ENCODE assay signal across 25 cellular contexts in genomic region chr1:51953079-51953478, GRCh38. TPM values are rescaled to one million over a fixed set of nuclear protein-coding genes. Genes with fewer than 3 reads are reported as not detected.
A peak's percentile ranks its signal among the peaks of the same experiment; 100 is the strongest.
DNase-seq lines count a peak whose midpoint lies in the region; ATAC-seq and TF ChIP-seq lines count a peak whose summit lies in the region.
"Had no signal": no experiment of that assay in that cellular context is flagged by ENCODE, and none has a peak within 500 bp of the region (broad histone marks: within the 10 kb centered on the region; RNA-seq: fewer than 3 reads in every experiment).

No MANE protein-coding gene starts in this region.

- no peak overlapping the region for H3K27ac Mint-ChIP-seq in MCF 10A (ENCODE audit: low read depth, unreplicated experiment)
- H3K27ac Mint-ChIP-seq in stimulated activated naive CD8-positive, alpha-beta T cell treated with anti-CD3 and anti-CD28 coated beads, Interleukin-15, Interleukin-2, amounts not matched to agents 100 ng/mL and 50 ng/mL, for 24 hours, result peak overlapping the region; percentile 28
- H3K27ac Mint-ChIP-seq: activated CD4-positive, alpha-beta memory T cell treated with anti-CD3 and anti-CD28 coated beads for 36 hours; activated naive CD4-positive, alpha-beta T cell treated with anti-CD3 and anti-CD28 coated beads, Interleukin-2, amount 10 ng/mL, durations not matched to agents 7 days and 5 days; CD4-positive, alpha-beta T cell; nephron progenitor cell; T-helper 17 cell had no signal

- peaks cover 10% of the 10 kb centered on the region for H3K4me1 ChIP-seq in mammary epithelial cell (ENCODE audit: insufficient read depth, low read length)
- H3K4me1 ChIP-seq in prostate gland (replicated peaks), result peaks cover 14% of the 10 kb centered on the region
- H3K4me1 ChIP-seq: ascending aorta, vagina had no signal

- H3K9me3 Mint-ChIP-seq in MCF 10A (ENCODE audit: unreplicated experiment), result no peaks in the 10 kb centered on the region
- H3K9me3 Mint-ChIP-seq in stimulated activated naive CD8-positive, alpha-beta T cell treated with anti-CD3 and anti-CD28 coated beads, Interleukin-15, Interleukin-2, amounts not matched to agents 100 ng/mL and 50 ng/mL, for 24 hours, result no peaks in the 10 kb centered on the region
- H3K9me3 Mint-ChIP-seq: activated naive CD4-positive, alpha-beta T cell treated with anti-CD3 and anti-CD28 coated beads, Interleukin-2, amount 10 ng/mL, durations not matched to agents 7 days and 5 days; central memory CD8-positive, alpha-beta T cell had no signal

- H3K9me3 ChIP-seq in mammary epithelial cell (replicated peaks; ENCODE audit: insufficient read depth, low read length), result no peaks in the 10 kb centered on the region
- no peaks in the 10 kb centered on the region for H3K9me3 ChIP-seq in prostate gland
- H3K9me3 ChIP-seq: ascending aorta, vagina had no signal

- H3K27me3 Mint-ChIP-seq in MCF 10A (ENCODE audit: insufficient read depth, unreplicated experiment), result no peaks in the 10 kb centered on the region
- peaks cover 8% of the 10 kb centered on the region for H3K27me3 Mint-ChIP-seq in stimulated activated naive CD8-positive, alpha-beta T cell treated with anti-CD3 and anti-CD28 coated beads, Interleukin-15, Interleukin-2, amounts not matched to agents 100 ng/mL and 50 ng/mL, for 24 hours
- H3K27me3 Mint-ChIP-seq: activated CD4-positive, alpha-beta memory T cell treated with anti-CD3 and anti-CD28 coated beads for 36 hours; central memory CD8-positive, alpha-beta T cell had no signal

- 88% methylated on average over 1 of the region's 1 CpG for WGBS in mammary epithelial cell (ENCODE audit: low coverage, missing lambda C conversion rate)
- 95% methylated on average over 1 of the region's 1 CpG for WGBS in prostate gland

- ATAC-seq in GM21825 (IDR thresholded peaks at IDR 0.05; ENCODE audit: unreplicated experiment), result no peak
- ATAC-seq: left cardiac atrium, PC-3, T-helper 17 cell had no signal

- intact Hi-C loops in MCF 10A (cut with micrococcal nuclease) (no loop called here), mammary epithelial cell (cut with micrococcal nuclease) (no loop called here), prostate gland (cut with DNase I) (no loop called here)

- in situ Hi-C loops in mammary epithelial cell (cut with MboI; ENCODE audit: low sequenced_read_pairs in 2 of 2), result no loop called here

- H2AFZ ChIP-seq in mammary epithelial cell (ENCODE audit: low read depth, low read length), result no peak overlapping the region

- no peaks in the 10 kb centered on the region for H3K36me3 ChIP-seq in mammary epithelial cell (ENCODE audit: insufficient read depth, low read length)
- no peaks in the 10 kb centered on the region for H3K36me3 ChIP-seq in prostate gland
- H3K36me3 ChIP-seq: ascending aorta, vagina had no signal

- CTCF ChIA-PET in MCF 10A (lab: Yijun Ruan, JAX), result no interaction called here
- CTCF ChIA-PET in mammary epithelial cell (lab: Charles Lee; ENCODE audit: low non-redundant PET), result no interaction called here

- no peaks in the 10 kb centered on the region for H4K20me1 ChIP-seq in mammary epithelial cell (ENCODE audit: insufficient read depth, low read length)

- TF ChIP-seq POLR2A in NB4 (IDR thresholded peaks at IDR 0.05; ENCODE audit: extremely low read depth, insufficient read length) (no peak), prostate gland (IDR thresholded peaks at IDR 0.05) (no peak)

- no peak for TF ChIP-seq CTCF in MCF 10A (IDR thresholded peaks at IDR 0.05; ENCODE audit: unreplicated experiment)
- TF ChIP-seq CTCF in mammary epithelial cell (conservative IDR thresholded peaks at IDR 0.05 in 1 of 2, IDR thresholded peaks at IDR 0.05 in 1 of 2; ENCODE audit: extremely low read depth in 1 of 2, insufficient read depth in 1 of 2, low read depth in 1 of 2, low read length in 2 of 2), result no peak
- TF ChIP-seq CTCF in NB4 (IDR thresholded peaks at IDR 0.05; ENCODE audit: low read depth, low read length), result no peak
- TF ChIP-seq CTCF in prostate gland (IDR thresholded peaks at IDR 0.05), result no peak

- H3K4me3 ChIP-seq in mammary epithelial cell (replicated peaks in 1 of 3; ENCODE audit: insufficient read depth in 1 of 3, low read depth in 2 of 3, low read length in 3 of 3), result no peak overlapping the region
- no peak overlapping the region for H3K4me3 ChIP-seq in NB4 (ENCODE audit: low read depth, low read length)
- H3K4me3 ChIP-seq in prostate gland, result no peak overlapping the region
- H3K4me3 ChIP-seq: ascending aorta, vagina had no signal

- no peak overlapping the region for H3K4me2 ChIP-seq in mammary epithelial cell (ENCODE audit: insufficient read depth, low read depth, low read length)

- peak; percentile 17 for DNase-seq in MCF 10A (ENCODE audit: unreplicated experiment)
- DNase-seq in mammary epithelial cell, result no peak
- DNase-seq in NB4 (ENCODE audit: low read depth), result peak; percentile 6
- DNase-seq in NCI-H69 (lab: John Stamatoyannopoulos, UW), result peak; percentile 65
- no peak for DNase-seq in activated CD4-positive, alpha-beta T cell treated with anti-CD3 and anti-CD28 coated beads for 48 hours
- DNase-seq in prostate gland (ENCODE audit: low spot score), result no peak
- DNase-seq: activated CD4-positive, alpha-beta memory T cell treated with anti-CD3 and anti-CD28 coated beads for 36 hours; activated naive CD4-positive, alpha-beta T cell treated with anti-CD3 and anti-CD28 coated beads, Interleukin-2, amount 10 ng/mL, durations not matched to agents 7 days and 5 days; activated T-cell treated with anti-CD3 and anti-CD28 coated beads for 4 hours; CD4-positive, alpha-beta T cell; left cardiac atrium; midbrain; NCI-H748 treated with DMSO at 0.1 percent for 48 hours; nephron progenitor cell; PC-3; posterior cingulate gyrus; SIG-M5; small intestine; stimulated activated CD4-positive, alpha-beta T cell treated with anti-CD3 and anti-CD28 coated beads, Interleukin-4, amount 100 ng/mL, for 24 hours; T-helper 17 cell had no signal

- no peaks in the 10 kb centered on the region for H3K36me3 Mint-ChIP-seq in MCF 10A (ENCODE audit: insufficient read depth, unreplicated experiment)
- H3K36me3 Mint-ChIP-seq in stimulated activated naive CD8-positive, alpha-beta T cell treated with anti-CD3 and anti-CD28 coated beads, Interleukin-15, Interleukin-2, amounts not matched to agents 100 ng/mL and 50 ng/mL, for 24 hours (ENCODE audit: low read depth), result no peaks in the 10 kb centered on the region
- H3K36me3 Mint-ChIP-seq: activated CD4-positive, alpha-beta memory T cell treated with anti-CD3 and anti-CD28 coated beads for 36 hours; activated naive CD4-positive, alpha-beta T cell treated with anti-CD3 and anti-CD28 coated beads, Interleukin-2, amount 10 ng/mL, durations not matched to agents 7 days and 5 days had no signal

- H3K27ac ChIP-seq in mammary epithelial cell (ENCODE audit: insufficient read depth, low read depth, low read length), result no peak overlapping the region
- no peak overlapping the region for H3K27ac ChIP-seq in prostate gland
- H3K27ac ChIP-seq: ascending aorta, vagina had no signal

- no peak overlapping the region for H3K9ac ChIP-seq in mammary epithelial cell (ENCODE audit: insufficient read depth, low read length)

- POLR2A ChIA-PET in MCF 10A (lab: Yijun Ruan, JAX), result no interaction called here

- no peaks in the 10 kb centered on the region for H3K79me2 ChIP-seq in mammary epithelial cell (ENCODE audit: insufficient read depth, low read length)

- BruUV-seq in MCF 10A (replicated peaks; lab: Mats Ljungman, UMichigan) (no TSS peak), mammary epithelial cell (replicated peaks; lab: Mats Ljungman, UMichigan) (no TSS peak)

- H3K4me1 Mint-ChIP-seq in MCF 10A (ENCODE audit: insufficient read depth, unreplicated experiment), result peaks cover 9% of the 10 kb centered on the region
- H3K4me1 Mint-ChIP-seq in stimulated activated naive CD8-positive, alpha-beta T cell treated with anti-CD3 and anti-CD28 coated beads, Interleukin-15, Interleukin-2, amounts not matched to agents 100 ng/mL and 50 ng/mL, for 24 hours (ENCODE audit: low read depth), result peaks cover 15% of the 10 kb centered on the region
- H3K4me1 Mint-ChIP-seq: central memory CD8-positive, alpha-beta T cell; T-helper 17 cell had no signal

- dilution Hi-C loops in mammary epithelial cell (cut with HindIII; ENCODE audit: low sequenced_read_pairs), result no loop called here

- H3K27me3 ChIP-seq in mammary epithelial cell (ENCODE audit: insufficient read depth, low read length) (no peaks in the 10 kb centered on the region), prostate gland (replicated peaks; ENCODE audit: insufficient read depth) (no peaks in the 10 kb centered on the region)
- H3K27me3 ChIP-seq: ascending aorta, vagina had no signal

- no peak overlapping the region for H3K4me3 Mint-ChIP-seq in MCF 10A (ENCODE audit: unreplicated experiment)
- no peak overlapping the region for H3K4me3 Mint-ChIP-seq in stimulated activated naive CD8-positive, alpha-beta T cell treated with anti-CD3 and anti-CD28 coated beads, Interleukin-15, Interleukin-2, amounts not matched to agents 100 ng/mL and 50 ng/mL, for 24 hours
- H3K4me3 Mint-ChIP-seq: activated CD4-positive, alpha-beta memory T cell treated with anti-CD3 and anti-CD28 coated beads for 36 hours; activated naive CD4-positive, alpha-beta T cell treated with anti-CD3 and anti-CD28 coated beads, Interleukin-2, amount 10 ng/mL, durations not matched to agents 7 days and 5 days; CD4-positive, alpha-beta T cell; central memory CD8-positive, alpha-beta T cell; nephron progenitor cell; T-helper 17 cell had no signal

RNA-seq across cellular contexts. Expression of gene RAB3B, which starts 37.4 kb away (rescaled TPM):
- total RNA-seq in MCF 10A (2022) (0.02 and 0.05 TPM in 2 replicates), mammary epithelial cell (1 to 10 TPM in 1 of 2 donors, under 1 TPM in 1; 0.50 to 3.4 TPM), prostate gland (10 to 100 TPM in 1 of 2 donors, 1 to 10 TPM in 1; 8.5 to 23.6 TPM)
- 1.4 TPM for polyA plus RNA-seq in mammary epithelial cell
- 6.9 TPM for polyA minus RNA-seq in mammary epithelial cell
- total RNA-seq: ascending aorta; CD4-positive, alpha-beta T cell; left cardiac atrium had no signal

Comparison
In these comparisons a context has a peak if more than half of its experiments do, and no peak if none do; other contexts are left out.
1. DNase-seq: peak in MCF 10A (single experiment), NB4 (single experiment) and NCI-H69 (single experiment); none in mammary epithelial cell (single experiment), activated CD4-positive, alpha-beta T cell treated with anti-CD3 and anti-CD28 coated beads for 48 hours (single experiment) and prostate gland (single experiment).